Comparison of ENCODE assay signal across 8 cellular contexts in genomic region chr1:28552482-28553228, GRCh38. TPM values are rescaled to one million over a fixed set of nuclear protein-coding genes. Genes with fewer than 3 reads are reported as not detected.
DNase-seq lines count a peak whose midpoint lies in the region; ATAC-seq and TF ChIP-seq lines count a peak whose summit lies in the region.

TRNAU1AP (plus strand) TSS chr1:28553085; CDS start chr1:28553111, 26 bp downstream.

- no peaks in the 10 kb centered on the region for H3K36me3 ChIP-seq in rectal smooth muscle tissue (ENCODE audit: control insufficient read depth, insufficient read depth, low read length)
- peaks cover 4 to 22% of the 10 kb centered on the region in 2 donors for H3K36me3 ChIP-seq in vagina

- no peaks in the 10 kb centered on the region for H3K27me3 ChIP-seq in rectal smooth muscle tissue (ENCODE audit: control insufficient read depth, insufficient read depth, low read length)
- H3K27me3 ChIP-seq in vagina, result no peaks in the 10 kb centered on the region

- no peaks in the 10 kb centered on the region for H3K4me1 ChIP-seq in rectal smooth muscle tissue (ENCODE audit: control insufficient read depth, insufficient read depth, low read length)
- H3K4me1 ChIP-seq in vagina, result peaks cover 19% of the 10 kb centered on the region

- peak; percentile 94 to 96 for DNase-seq in NCI-H2081 (lab: John Stamatoyannopoulos, UW)
- DNase-seq in T-helper 9 cell, result peak; percentile 95
- peak; percentile 88 for DNase-seq in astrocyte of the cerebellum (ENCODE audit: low read depth)
- DNase-seq in hepatic stellate cell (ENCODE audit: low spot score), result peak; percentile 96
- DNase-seq in vagina (ENCODE audit: extremely low spot score in 2 of 2), result peak in 1 of 2 donors; percentile 96

- TF ChIP-seq CTCF in astrocyte of the cerebellum (IDR thresholded peaks at IDR 0.05; ENCODE audit: low read depth, low read length, missing control alignments), result no peak
- peak in 2 of 3 experiments; percentile 28 to 40 for TF ChIP-seq CTCF in vagina (IDR thresholded peaks at IDR 0.05)

- in situ Hi-C loops in astrocyte of the cerebellum (cut with HindIII; ENCODE audit: low sequenced_read_pairs), result no loop called here

- H3K4me3 ChIP-seq in astrocyte of the cerebellum (ENCODE audit: low read depth, low read length), result peak within 1 kb of the TSS; percentile 100
- H3K4me3 ChIP-seq in rectal smooth muscle tissue (ENCODE audit: low read length), result peak within 1 kb of the TSS; percentile 94
- H3K4me3 ChIP-seq in vagina, result peak within 1 kb of the TSS; percentile 71 to 95

- no peaks in the 10 kb centered on the region for H3K9me3 ChIP-seq in vagina

- intact Hi-C loops in vagina (cut with DNase I), result no loop called here

- ATAC-seq in GM18511 (IDR thresholded peaks at IDR 0.05; ENCODE audit: unreplicated experiment), result peak; percentile 91
- ATAC-seq in HG03025 (IDR thresholded peaks at IDR 0.05; ENCODE audit: low FRiP score, unreplicated experiment), result peak; percentile 84

- H3K9ac ChIP-seq in rectal smooth muscle tissue (ENCODE audit: low read length), result peak within 1 kb of the TSS; percentile 63

- peak in 1 of 2 donors; percentile 85 for TF ChIP-seq POLR2A in vagina (IDR thresholded peaks at IDR 0.05)

- H3K27ac ChIP-seq in rectal smooth muscle tissue (ENCODE audit: low read depth, low read length), result peak within 1 kb of the TSS; percentile 84
- H3K27ac ChIP-seq in vagina, result peak within 1 kb of the TSS; percentile 95

RNA-seq across cellular contexts. Expression of gene TRNAU1AP, which starts in this region (rescaled TPM):
- total RNA-seq in vagina, result 14.0 TPM
